ENCODE assay signal across 8 cellular contexts in the genomic region with DNA sequence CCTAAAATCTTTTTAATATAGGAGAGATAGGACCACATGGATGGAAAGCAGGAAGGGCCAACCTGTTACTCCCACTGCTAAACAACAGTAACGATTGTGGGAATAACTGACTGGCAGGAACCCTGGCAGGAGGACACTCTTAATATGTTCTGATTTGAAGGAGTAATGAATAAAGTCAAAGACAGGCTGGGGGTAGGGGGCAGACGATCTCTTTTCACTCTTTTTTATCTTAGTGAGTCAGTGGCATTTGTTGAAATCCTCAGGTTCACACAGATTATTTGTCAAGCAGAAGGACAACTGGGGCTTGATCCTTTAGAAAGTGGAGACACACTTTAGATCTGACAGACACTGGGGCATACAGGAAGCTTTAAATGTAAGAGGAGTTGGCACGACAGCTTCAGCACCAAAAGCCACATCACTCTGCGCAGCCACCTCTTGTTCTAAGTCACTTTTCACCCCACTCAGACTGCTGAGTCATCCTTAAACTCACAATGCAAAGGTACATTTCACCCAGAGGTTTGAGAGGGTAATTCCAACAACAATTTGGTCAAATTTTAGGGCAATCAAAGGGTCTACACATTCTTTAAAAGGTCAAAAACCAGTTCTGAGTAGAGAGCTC.
A peak's percentile ranks its signal among the peaks of the same experiment; 100 is the strongest.
DNase-seq lines count a peak whose midpoint lies in the region; ATAC-seq lines count a peak whose summit lies in the region.

No MANE protein-coding gene starts in this region.

- peak; percentile 10 for DNase-seq in ACHN
- peak; percentile 56 for DNase-seq in SHP77 treated with DMSO at 0.1 percent for 48 hours (lab: John Stamatoyannopoulos, UW)
- peak; percentile 7 for DNase-seq in effector CD4-positive, alpha-beta T cell
- DNase-seq in stimulated activated CD8-positive, alpha-beta memory T cell treated with anti-CD3 and anti-CD28 coated beads, Interleukin-7, amount 100 ng/mL, for 4 hours (ENCODE audit: low read depth in 2 of 2) = peak; percentile 0 to 22
- no peak for DNase-seq in globus pallidus (ENCODE audit: low spot score)
- no peak for DNase-seq in SKM-1 (lab: John Stamatoyannopoulos, UW; ENCODE audit: unreplicated experiment)

- ATAC-seq in GM19023 (IDR thresholded peaks at IDR 0.05; ENCODE audit: unreplicated experiment) (peak; percentile 97), HG03095 (IDR thresholded peaks at IDR 0.05; ENCODE audit: unreplicated experiment) (peak; percentile 97)

- in situ Hi-C loops in ACHN (cut with HindIII; ENCODE audit: low pct_ligation_motif_present, low pct_unique_long_range_greater_than_20kb, low sequenced_read_pairs) = no loop called here

Comparison
In these comparisons a context has a peak if more than half of its experiments do, and no peak if none do; other contexts are left out.
1. DNase-seq: peak in ACHN (single experiment), SHP77 treated with DMSO at 0.1 percent for 48 hours (single experiment), effector CD4-positive, alpha-beta T cell (single experiment) and stimulated activated CD8-positive, alpha-beta memory T cell treated with anti-CD3 and anti-CD28 coated beads, Interleukin-7, amount 100 ng/mL, for 4 hours (2 of 2); none in globus pallidus (single experiment) and SKM-1 (single experiment).